ENCODE assay signal across 39 cellular contexts in the genomic region with DNA sequence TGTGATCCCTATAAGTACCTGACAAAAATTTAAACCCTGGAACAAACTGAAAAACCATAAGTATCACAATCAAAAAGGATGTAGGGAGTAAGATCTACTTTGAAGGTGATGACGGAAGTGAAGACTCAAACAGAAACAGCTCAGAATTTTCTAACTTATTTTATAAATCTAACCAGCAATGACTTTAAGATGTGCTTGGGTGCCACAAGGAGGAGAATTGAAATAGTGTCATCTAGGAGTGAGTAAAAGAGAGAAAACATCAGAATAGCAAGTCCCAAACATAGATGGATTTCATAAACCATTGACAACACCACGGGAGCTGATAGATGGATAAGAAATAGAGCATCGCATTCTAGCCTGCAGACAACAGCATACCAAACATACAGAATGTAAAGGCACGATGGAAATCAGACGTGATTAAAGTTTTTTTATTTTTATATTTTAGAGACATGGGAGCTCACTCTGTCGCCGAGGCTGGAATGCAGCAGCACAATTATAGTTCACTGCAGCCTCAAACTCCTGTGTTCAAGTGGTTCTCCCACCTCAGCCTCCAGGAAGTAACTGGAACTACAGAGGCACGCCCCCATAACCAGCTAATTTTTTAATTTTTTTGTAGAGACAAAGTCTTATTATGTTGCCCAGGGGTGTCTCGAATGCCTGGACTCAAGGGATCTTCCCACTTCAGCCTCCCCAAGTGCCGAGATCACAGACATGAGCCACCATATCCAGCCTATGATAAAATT. TPM values are rescaled to one million over a fixed set of nuclear protein-coding genes. Genes with fewer than 3 reads are reported as not detected.
"Had no signal": no experiment of that assay in that cellular context is flagged by ENCODE, and none has a peak within 500 bp of the region (broad histone marks: within the 10 kb centered on the region; RNA-seq: fewer than 3 reads in every experiment).

No MANE protein-coding gene starts in this region.

- H3K9me3 ChIP-seq: esophagus squamous epithelium, heart right ventricle, left lung, mucosa of descending colon, neutrophil, pancreas, stomach, thyroid gland had no signal

- H3K4me1 ChIP-seq: esophagus squamous epithelium, heart right ventricle, left lung, pancreas, stomach, thyroid gland had no signal

- H3K4me3 ChIP-seq: coronary artery, esophagus squamous epithelium, heart right ventricle, left lung, mucosa of descending colon, pancreas, smooth muscle cell, stomach, thyroid gland had no signal

- H3K27ac Mint-ChIP-seq: mesothelial cell of epicardium; natural killer cell treated with Interleukin-12 subunit alpha and Interleukin-12 subunit beta and Interleukin-15 and Interleukin-18, amount 100 ng/mL, for 72 hours had no signal

- H3K4me3 Mint-ChIP-seq: mesothelial cell of epicardium; naive B cell; natural killer cell treated with Interleukin-12 subunit alpha and Interleukin-12 subunit beta and Interleukin-15 and Interleukin-18, amount 100 ng/mL, for 72 hours; neural crest cell had no signal

- H3K36me3 ChIP-seq: esophagus squamous epithelium, heart right ventricle, left lung, neutrophil, pancreas, stomach, thyroid gland had no signal

- H3K27me3 ChIP-seq: pancreas, thyroid gland had no signal

- H3K9me3 Mint-ChIP-seq: mesothelial cell of epicardium; naive B cell; natural killer cell treated with Interleukin-12 subunit alpha and Interleukin-12 subunit beta and Interleukin-15 and Interleukin-18, amount 100 ng/mL, for 72 hours; neural crest cell had no signal

- H3K36me3 Mint-ChIP-seq: mesothelial cell of epicardium; naive B cell; natural killer cell treated with Interleukin-12 subunit alpha and Interleukin-12 subunit beta and Interleukin-15 and Interleukin-18, amount 100 ng/mL, for 72 hours had no signal

- ATAC-seq: heart right ventricle; left cardiac atrium; left lung; mucosa of descending colon; natural killer cell treated with Interleukin-12 subunit alpha and Interleukin-12 subunit beta and Interleukin-15 and Interleukin-18, amount 100 ng/mL, for 72 hours; pancreas; sciatic nerve had no signal

- DNase-seq: dermis blood vessel endothelial cell; effector memory CD4-positive, alpha-beta T cell; erythroblast; esophagus squamous epithelium; foreskin melanocyte; glutamatergic neuron; heart right ventricle; hippocampal formation; left cardiac atrium; left lung; mesenchymal stem cell; mucosa of descending colon; naive B cell; pancreas; retina; stimulated activated CD4-positive, alpha-beta T cell treated with anti-CD3 and anti-CD28 coated beads, Interleukin-12 subunit alpha, Interleukin-12 subunit beta, amount 100 ng/mL, for 4 hours; stimulated activated CD4-positive, alpha-beta T cell treated with anti-CD3 and anti-CD28 coated beads, Interleukin-1b, Interleukin-23, amount 100 ng/mL, for 48 hours; stimulated activated CD4-positive, alpha-beta T cell treated with anti-CD3 and anti-CD28 coated beads, Interleukin-4, amount 100 ng/mL, for 1 hour; stimulated activated CD8-positive, alpha-beta memory T cell treated with anti-CD3 and anti-CD28 coated beads, Interleukin-4, amount 100 ng/mL, for 48 hours; stimulated activated naive CD4-positive, alpha-beta T cell treated with Interleukin-2 at 50 U/mL for 16 hours; stomach; thyroid gland had no signal

- H3K27ac ChIP-seq: coronary artery, esophagus squamous epithelium, heart right ventricle, left lung, neutrophil, pancreas, stomach, thyroid gland had no signal

- H3K4me1 Mint-ChIP-seq: mesothelial cell of epicardium, neural crest cell had no signal

- FAIRE-seq: endometrium, islet of Langerhans, pancreas had no signal

RNA-seq across cellular contexts. Expression of a gene that starts 36.9 kb away (rescaled TPM):
- total RNA-seq: dermis blood vessel endothelial cell; esophagus squamous epithelium; heart right ventricle; kidney epithelial cell; left cardiac atrium; lower leg skin; lung microvascular endothelial cell; mesothelial cell of epicardium; mucosa of descending colon; natural killer cell treated with Interleukin-12 subunit alpha and Interleukin-12 subunit beta and Interleukin-15 and Interleukin-18, amount 100 ng/mL, for 72 hours; neural crest cell; omental fat pad; pancreas; posterior vena cava; pulmonary artery endothelial cell; smooth muscle cell; subcutaneous adipose tissue; urinary bladder had no signal
- polyA plus RNA-seq: heart right ventricle, pancreas, stomach, urinary bladder had no signal
